Comparison of ENCODE assay signal across 8 cellular contexts in the genomic region with DNA sequence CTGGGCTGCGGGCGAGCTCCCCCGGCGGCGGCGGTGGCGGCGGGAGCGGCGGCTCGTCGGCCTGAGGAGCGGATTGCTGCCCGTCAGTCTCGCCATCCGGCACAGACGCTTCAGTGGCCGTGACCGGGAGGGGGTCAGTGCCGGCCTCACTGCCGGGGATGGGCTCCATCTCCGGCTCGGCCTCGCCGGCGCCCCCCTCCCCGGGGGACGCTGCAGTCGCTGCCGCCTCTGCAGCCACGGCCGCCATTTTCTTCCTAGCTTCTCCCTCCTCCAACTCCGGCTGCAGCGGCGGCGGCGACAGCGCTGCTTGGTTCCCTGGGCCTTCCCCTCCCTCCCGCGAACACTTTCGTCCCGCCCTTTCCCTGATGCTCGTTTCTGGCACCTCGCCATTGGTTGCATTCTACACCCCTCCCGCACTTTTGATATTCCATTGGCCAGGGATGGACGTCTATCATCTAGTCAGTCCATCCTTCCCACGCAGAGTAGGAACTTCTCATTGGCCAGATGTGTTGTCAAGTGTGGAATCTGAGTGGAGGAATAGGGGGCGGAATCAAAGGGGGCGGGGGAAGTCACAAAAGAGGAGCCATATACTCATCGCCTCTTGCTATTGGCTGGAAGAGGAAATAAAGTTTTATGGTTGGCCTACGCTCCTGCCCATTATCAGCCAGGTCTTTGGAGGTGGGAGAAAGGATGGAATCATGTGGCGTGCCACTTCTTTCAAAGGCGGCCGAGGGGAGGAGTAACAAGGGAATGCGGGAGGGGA. TPM values are rescaled to one million over a fixed set of nuclear protein-coding genes. Genes with fewer than 3 reads are reported as not detected.
A peak's percentile ranks its signal among the peaks of the same experiment; 100 is the strongest.
DNase-seq lines count a peak whose midpoint lies in the region; ATAC-seq, FAIRE-seq and TF ChIP-seq lines count a peak whose summit lies in the region.

A gene with protein sequence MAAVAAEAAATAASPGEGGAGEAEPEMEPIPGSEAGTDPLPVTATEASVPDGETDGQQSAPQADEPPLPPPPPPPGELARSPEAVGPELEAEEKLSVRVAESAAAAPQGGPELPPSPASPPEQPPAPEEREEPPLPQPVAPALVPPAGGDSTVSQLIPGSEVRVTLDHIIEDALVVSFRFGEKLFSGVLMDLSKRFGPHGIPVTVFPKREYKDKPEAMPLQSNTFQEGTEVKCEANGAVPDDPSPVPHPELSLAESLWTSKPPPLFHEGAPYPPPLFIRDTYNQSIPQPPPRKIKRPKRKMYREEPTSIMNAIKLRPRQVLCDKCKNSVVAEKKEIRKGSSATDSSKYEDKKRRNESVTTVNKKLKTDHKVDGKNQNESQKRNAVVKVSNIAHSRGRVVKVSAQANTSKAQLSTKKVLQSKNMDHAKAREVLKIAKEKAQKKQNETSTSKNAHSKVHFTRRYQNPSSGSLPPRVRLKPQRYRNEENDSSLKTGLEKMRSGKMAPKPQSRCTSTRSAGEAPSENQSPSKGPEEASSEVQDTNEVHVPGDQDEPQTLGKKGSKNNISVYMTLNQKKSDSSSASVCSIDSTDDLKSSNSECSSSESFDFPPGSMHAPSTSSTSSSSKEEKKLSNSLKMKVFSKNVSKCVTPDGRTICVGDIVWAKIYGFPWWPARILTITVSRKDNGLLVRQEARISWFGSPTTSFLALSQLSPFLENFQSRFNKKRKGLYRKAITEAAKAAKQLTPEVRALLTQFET (minus strand): TSS at position 309 of the 763 bp plus-strand sequence. CDS start 62 bp downstream, at position 247.

- POLR2A ChIA-PET in WTC11 (lab: Charles Lee), result interaction anchor here (0.5 to 1.6 kb wide), 7 partner anchors 9 to 303 kb away, joined by 3 to 11 read pairs (median 5); no protein-coding TSS in a partner anchor

- ATAC-seq in GM18909 (IDR thresholded peaks at IDR 0.05; ENCODE audit: poor library complexity, unreplicated experiment) (peak; percentile 91), HG03175 (IDR thresholded peaks at IDR 0.05; ENCODE audit: unreplicated experiment) (peak; percentile 91), WTC11 (peak; percentile 97)

- DNase-seq in AG08396 (ENCODE audit: low spot score), result peak; percentile 98
- peak; percentile 100 for DNase-seq in NCI-H226
- DNase-seq in WTC11 (ENCODE audit: low spot score), result peak; percentile 97
- peak; percentile 100 for DNase-seq in cardiac fibroblast (ENCODE audit: low read depth in 2 of 2)
- peak; percentile 96 for DNase-seq in iPS-NIHi11 (ENCODE audit: low spot score)
- peak; percentile 100 for DNase-seq in small intestine

- CTCF ChIA-PET in WTC11 (lab: Charles Lee), result interaction anchor here (0.6 to 1.3 kb wide), 6 partner anchors 13 to 319 kb away, joined by 3 to 5 read pairs (median 3); no protein-coding TSS in a partner anchor

- peak within 1 kb of the TSS; percentile 87 to 89 for H3K4me3 ChIP-seq in cardiac fibroblast (replicated peaks in 1 of 2; ENCODE audit: low read depth in 2 of 2, low read length in 2 of 2)
- peak within 1 kb of the TSS; percentile 85 to 88 for H3K4me3 ChIP-seq in small intestine (ENCODE audit: low read depth in 1 of 2, low read length in 2 of 2)

- peak within 1 kb of the TSS; percentile 95 for H3K27ac Mint-ChIP-seq in WTC11

- no peaks in the 10 kb centered on the region for H3K27me3 Mint-ChIP-seq in WTC11 (ENCODE audit: low read depth)

- peaks cover 18% of the 10 kb centered on the region for H3K4me1 Mint-ChIP-seq in WTC11

- no peak for TF ChIP-seq CTCF in WTC11 (IDR thresholded peaks at IDR 0.05)
- TF ChIP-seq CTCF in cardiac fibroblast (IDR thresholded peaks at IDR 0.05; ENCODE audit: low read depth, low read length), result no peak

- FAIRE-seq in small intestine (lab: Jason Lieb, UNC), result peak; percentile 98

- no peaks in the 10 kb centered on the region for H3K9me3 ChIP-seq in small intestine (ENCODE audit: control insufficient read depth, low read depth)

- H3K36me3 Mint-ChIP-seq in WTC11, result peaks cover 23% of the 10 kb centered on the region

- WGBS in small intestine, 3 donors, result 0% methylated on average over 30 to 55 of the region's 55 CpGs

- peaks cover 0 to 4% of the 10 kb centered on the region in 2 donors for H3K4me1 ChIP-seq in small intestine (ENCODE audit: control insufficient read depth in 2 of 2, insufficient read depth in 1 of 2, low read depth in 1 of 2, low read length in 1 of 2)

- H3K27me3 ChIP-seq in small intestine (ENCODE audit: control insufficient read depth in 2 of 2, insufficient read depth in 2 of 2, low read length in 2 of 2), result peaks cover 0 to 1% of the 10 kb centered on the region in 2 donors

- peaks cover 3% of the 10 kb centered on the region in 2 donors for H3K36me3 ChIP-seq in small intestine (ENCODE audit: control insufficient read depth in 2 of 2, insufficient read depth in 2 of 2, low read length in 2 of 2)

- H3K9me3 Mint-ChIP-seq in WTC11, result no peaks in the 10 kb centered on the region

- peak within 1 kb of the TSS; percentile 88 to 95 for H3K27ac ChIP-seq in small intestine (ENCODE audit: low read depth in 1 of 2, low read length in 1 of 2)

- H3K4me3 Mint-ChIP-seq in WTC11, result peak within 1 kb of the TSS; percentile 96

TF ChIP-seq in WTC11, 78 proteins besides CTCF, POLR2A, EP300 and RAD21 (continues in another document):
- TF ChIP-seq MXD4 (CRISPR knock-in tag; IDR thresholded peaks at IDR 0.05; ENCODE audit: borderline replicate concordance) (no peak), HMGA2 (CRISPR knock-in tag; IDR thresholded peaks at IDR 0.05) (no peak), ZNF263 (CRISPR knock-in tag; IDR thresholded peaks at IDR 0.05; ENCODE audit: low read depth) (no peak), FOXP1 (CRISPR knock-in tag; IDR thresholded peaks at IDR 0.05; ENCODE audit: borderline replicate concordance) (peak; percentile 58; the same call in 1 of the 2 replicates), SP1 (CRISPR knock-in tag; conservative IDR thresholded peaks at IDR 0.05) (peak; percentile 96), FOXK1 (CRISPR knock-in tag; IDR thresholded peaks at IDR 0.05) (peak; percentile 27; the same call in 1 of the 2 replicates)
- TF ChIP-seq, protein P1, sequence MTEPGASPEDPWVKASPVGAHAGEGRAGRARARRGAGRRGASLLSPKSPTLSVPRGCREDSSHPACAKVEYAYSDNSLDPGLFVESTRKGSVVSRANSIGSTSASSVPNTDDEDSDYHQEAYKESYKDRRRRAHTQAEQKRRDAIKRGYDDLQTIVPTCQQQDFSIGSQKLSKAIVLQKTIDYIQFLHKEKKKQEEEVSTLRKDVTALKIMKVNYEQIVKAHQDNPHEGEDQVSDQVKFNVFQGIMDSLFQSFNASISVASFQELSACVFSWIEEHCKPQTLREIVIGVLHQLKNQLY (CRISPR knock-in tag; IDR thresholded peaks at IDR 0.05), result peak; percentile 64; the same call in 1 of the 2 replicates
- TF ChIP-seq, protein P2, sequence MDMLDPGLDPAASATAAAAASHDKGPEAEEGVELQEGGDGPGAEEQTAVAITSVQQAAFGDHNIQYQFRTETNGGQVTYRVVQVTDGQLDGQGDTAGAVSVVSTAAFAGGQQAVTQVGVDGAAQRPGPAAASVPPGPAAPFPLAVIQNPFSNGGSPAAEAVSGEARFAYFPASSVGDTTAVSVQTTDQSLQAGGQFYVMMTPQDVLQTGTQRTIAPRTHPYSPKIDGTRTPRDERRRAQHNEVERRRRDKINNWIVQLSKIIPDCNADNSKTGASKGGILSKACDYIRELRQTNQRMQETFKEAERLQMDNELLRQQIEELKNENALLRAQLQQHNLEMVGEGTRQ (CRISPR knock-in tag; IDR thresholded peaks at IDR 0.05), result peak; percentile 66
- TF ChIP-seq, protein P3, sequence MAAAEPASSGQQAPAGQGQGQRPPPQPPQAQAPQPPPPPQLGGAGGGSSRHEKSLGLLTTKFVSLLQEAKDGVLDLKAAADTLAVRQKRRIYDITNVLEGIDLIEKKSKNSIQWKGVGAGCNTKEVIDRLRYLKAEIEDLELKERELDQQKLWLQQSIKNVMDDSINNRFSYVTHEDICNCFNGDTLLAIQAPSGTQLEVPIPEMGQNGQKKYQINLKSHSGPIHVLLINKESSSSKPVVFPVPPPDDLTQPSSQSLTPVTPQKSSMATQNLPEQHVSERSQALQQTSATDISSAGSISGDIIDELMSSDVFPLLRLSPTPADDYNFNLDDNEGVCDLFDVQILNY (CRISPR knock-in tag; IDR thresholded peaks at IDR 0.05), result 0 out of 2 replicates have a peak, but pooled peaks have one; percentile 5
- TF ChIP-seq, protein P4, sequence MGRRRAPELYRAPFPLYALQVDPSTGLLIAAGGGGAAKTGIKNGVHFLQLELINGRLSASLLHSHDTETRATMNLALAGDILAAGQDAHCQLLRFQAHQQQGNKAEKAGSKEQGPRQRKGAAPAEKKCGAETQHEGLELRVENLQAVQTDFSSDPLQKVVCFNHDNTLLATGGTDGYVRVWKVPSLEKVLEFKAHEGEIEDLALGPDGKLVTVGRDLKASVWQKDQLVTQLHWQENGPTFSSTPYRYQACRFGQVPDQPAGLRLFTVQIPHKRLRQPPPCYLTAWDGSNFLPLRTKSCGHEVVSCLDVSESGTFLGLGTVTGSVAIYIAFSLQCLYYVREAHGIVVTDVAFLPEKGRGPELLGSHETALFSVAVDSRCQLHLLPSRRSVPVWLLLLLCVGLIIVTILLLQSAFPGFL (CRISPR knock-in tag; IDR thresholded peaks at IDR 0.05; ENCODE audit: borderline replicate concordance), result no peak
- TF ChIP-seq, protein P5, sequence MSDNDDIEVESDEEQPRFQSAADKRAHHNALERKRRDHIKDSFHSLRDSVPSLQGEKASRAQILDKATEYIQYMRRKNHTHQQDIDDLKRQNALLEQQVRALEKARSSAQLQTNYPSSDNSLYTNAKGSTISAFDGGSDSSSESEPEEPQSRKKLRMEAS (CRISPR knock-in tag; IDR thresholded peaks at IDR 0.05), result peak; percentile 62

RNA-seq across cellular contexts. Expression of the gene that starts here (rescaled TPM):
- total RNA-seq in WTC11 (2021), result 61.1 to 63.8 TPM (median 62.4 TPM) in 3 replicates
- polyA plus RNA-seq in small intestine, result 1 to 10 TPM; 6.8 to 9.8 (median 8.3) TPM

Comparison
In these comparisons a context has a peak if more than half of its experiments do, and no peak if none do; other contexts are left out.
1. Peak in every context shown above with its lines: DNase-seq, ATAC-seq, H3K4me3 ChIP-seq and H3K27ac ChIP-seq.